In genomic region chr3:98920166-98920565, GRCh38 we compare ENCODE assay signal across 19 cellular contexts. TPM values are rescaled to one million over a fixed set of nuclear protein-coding genes. Genes with fewer than 3 reads are reported as not detected.
DNase-seq lines count a peak whose midpoint lies in the region; ATAC-seq, FAIRE-seq and TF ChIP-seq lines count a peak whose summit lies in the region.
"Had no signal": no experiment of that assay in that cellular context is flagged by ENCODE, and none has a peak within 500 bp of the region (broad histone marks: within the 10 kb centered on the region; RNA-seq: fewer than 3 reads in every experiment).

No MANE protein-coding gene starts in this region.

- TF ChIP-seq CTCF in A549 (IDR thresholded peaks at IDR 0.05) = no peak
- no peak for TF ChIP-seq CTCF in astrocyte (IDR thresholded peaks at IDR 0.05; ENCODE audit: insufficient read depth, low read depth, low read length)
- TF ChIP-seq CTCF in keratinocyte (optimal IDR thresholded peaks at IDR 0.05 in 1 of 3, IDR thresholded peaks at IDR 0.05 in 1 of 3, conservative IDR thresholded peaks at IDR 0.05 in 1 of 3; ENCODE audit: extremely low read depth in 1 of 3, insufficient read depth in 2 of 3, low read length in 3 of 3) = no peak

- H3K36me3 Mint-ChIP-seq in astrocyte (ENCODE audit: low read depth, unreplicated experiment) = no peaks in the 10 kb centered on the region
- H3K36me3 Mint-ChIP-seq: CD4-positive, alpha-beta memory T cell had no signal

- no peak overlapping the region for H2AFZ ChIP-seq in astrocyte (ENCODE audit: low read depth, low read length)
- no peak overlapping the region for H2AFZ ChIP-seq in keratinocyte (ENCODE audit: control insufficient read depth, low read length)
- H2AFZ ChIP-seq: GM23248 had no signal

- no peaks in the 10 kb centered on the region for H3K36me3 ChIP-seq in astrocyte (ENCODE audit: insufficient read depth, low read length)
- no peaks in the 10 kb centered on the region for H3K36me3 ChIP-seq in keratinocyte (ENCODE audit: control insufficient read depth in 2 of 2, extremely low read depth in 1 of 2, insufficient read depth in 2 of 2, low read length in 2 of 2)

- DNase-seq in A549 (ENCODE audit: low read depth in 1 of 2, low spot score in 1 of 2) (no peak), astrocyte (ENCODE audit: low read depth) (no peak), keratinocyte (ENCODE audit: low read depth, low spot score) (no peak), NCI-H1417 (lab: John Stamatoyannopoulos, UW) (no peak), iPS-NIHi11 (ENCODE audit: low spot score) (no peak)
- DNase-seq: 8988T; C1 segment of cervical spinal cord; Calu3; CD4-positive, alpha-beta memory T cell; COR-L47; DMS53; DMS79 treated with DMSO at 0.1 percent for 48 hours; GF-D8; GM23248; H7; HCEC 1CT had no signal

- H3K4me3 ChIP-seq in A549 (no peak overlapping the region), astrocyte (ENCODE audit: insufficient read depth, low read depth, low read length) (no peak overlapping the region), keratinocyte (ENCODE audit: control insufficient read depth in 2 of 3, extremely low read depth in 1 of 3, insufficient read depth in 2 of 3, low read depth in 1 of 3, low read length in 3 of 3) (no peak overlapping the region)
- H3K4me3 ChIP-seq: GM23248 had no signal

- peak overlapping the region; percentile 60 for H3K27ac Mint-ChIP-seq in astrocyte (ENCODE audit: unreplicated experiment)
- H3K27ac Mint-ChIP-seq: CD4-positive, alpha-beta memory T cell had no signal

- no peak for TF ChIP-seq EP300 in A549 (IDR thresholded peaks at IDR 0.05)

- H3K9ac ChIP-seq in astrocyte (ENCODE audit: low read length) (no peak overlapping the region), keratinocyte (ENCODE audit: control insufficient read depth, extremely low read depth, insufficient read depth, low read length) (no peak overlapping the region)
- H3K9ac ChIP-seq: GM23248 had no signal

- no peaks in the 10 kb centered on the region for H3K9me1 ChIP-seq in keratinocyte (ENCODE audit: control insufficient read depth, extremely low read depth, insufficient read depth, low read length)

- H3K9me3 ChIP-seq in A549 = peaks cover 8% of the 10 kb centered on the region; the same call in 2 of the 3 replicates
- no peaks in the 10 kb centered on the region for H3K9me3 ChIP-seq in astrocyte (ENCODE audit: insufficient read depth, low read depth, low read length)
- no peaks in the 10 kb centered on the region for H3K9me3 ChIP-seq in keratinocyte (ENCODE audit: control insufficient read depth, low read depth, low read length)

- dilution Hi-C loops in keratinocyte (cut with MboI; ENCODE audit: extremely low pct_ligation_motif_present, low sequenced_read_pairs) = no loop called here

- peaks cover 92% of the 10 kb centered on the region for H3K4me1 ChIP-seq in A549
- H3K4me1 ChIP-seq in astrocyte (ENCODE audit: insufficient read depth, low read length) = peaks cover 27% of the 10 kb centered on the region
- H3K4me1 ChIP-seq in keratinocyte (ENCODE audit: control insufficient read depth, extremely low read depth, insufficient read depth, low read length) = peaks cover 24% of the 10 kb centered on the region

- 94% methylated on average over 2 of the region's 2 CpGs for WGBS in A549 (ENCODE audit: missing lambda C conversion rate)

- H3K79me2 ChIP-seq in astrocyte (ENCODE audit: insufficient read depth, low read length) (no peaks in the 10 kb centered on the region), keratinocyte (ENCODE audit: control insufficient read depth, insufficient read depth, low read length) (no peaks in the 10 kb centered on the region)

- FAIRE-seq in A549 (lab: Jason Lieb, UNC) (no peak), astrocyte (lab: Jason Lieb, UNC) (no peak), keratinocyte (lab: Jason Lieb, UNC) (peak; percentile 65)
- FAIRE-seq: GM18507, H1 had no signal

- POLR2A ChIA-PET in A549 (lab: Yijun Ruan, JAX) = interaction anchor here (3.1 kb wide), 1 partner anchor 18 kb away, joined by 31 read pairs; the partner anchor contains the start of gene DCBLD2

- no peak overlapping the region for H3K4me3 Mint-ChIP-seq in astrocyte (ENCODE audit: unreplicated experiment)
- H3K4me3 Mint-ChIP-seq: CD4-positive, alpha-beta memory T cell had no signal

- H3K27me3 Mint-ChIP-seq in astrocyte (ENCODE audit: low read depth, unreplicated experiment) = no peaks in the 10 kb centered on the region

- H3K27ac ChIP-seq in A549 (peak overlapping the region; percentile 95 to 99), astrocyte (ENCODE audit: low read depth, low read length) (no peak overlapping the region), keratinocyte (ENCODE audit: control insufficient read depth, insufficient read depth, low read length) (no peak overlapping the region)
- H3K27ac ChIP-seq: GM23248 had no signal

- no peak for TF ChIP-seq POLR2A in A549 (IDR thresholded peaks at IDR 0.05; ENCODE audit: low read length)

- H3K4me1 Mint-ChIP-seq in astrocyte (ENCODE audit: low read depth, unreplicated experiment) = peaks cover 41% of the 10 kb centered on the region
- H3K4me1 Mint-ChIP-seq: CD4-positive, alpha-beta memory T cell had no signal

- no peaks in the 10 kb centered on the region for H3K9me3 Mint-ChIP-seq in astrocyte (ENCODE audit: unreplicated experiment)
- H3K9me3 Mint-ChIP-seq: CD4-positive, alpha-beta memory T cell had no signal

- H4K20me1 ChIP-seq in astrocyte (ENCODE audit: insufficient read depth, low read length) = no peaks in the 10 kb centered on the region
- H4K20me1 ChIP-seq in keratinocyte (ENCODE audit: control insufficient read depth, extremely low read depth, insufficient read depth, low read length) = no peaks in the 10 kb centered on the region

- H3K4me2 ChIP-seq in A549 = 0 out of 3 replicates have a peak overlapping the region, but pooled peaks have one; percentile 9
- no peak overlapping the region for H3K4me2 ChIP-seq in astrocyte (ENCODE audit: low read length)
- H3K4me2 ChIP-seq in keratinocyte (ENCODE audit: control insufficient read depth, extremely low read depth, insufficient read depth, low read depth, low read length) = no peak overlapping the region

- TF ChIP-seq RAD21 in A549 (conservative IDR thresholded peaks at IDR 0.05 in 1 of 2, IDR thresholded peaks at IDR 0.05 in 1 of 2) = no peak

- CTCF ChIA-PET in A549 (lab: Yijun Ruan, JAX) = interaction anchor here (0.7 to 2.3 kb wide), 5 partner anchors 14 to 103 kb away, joined by 3 to 12 read pairs (median 3); partner anchors contain the start of gene DCBLD2

- no peak for ATAC-seq in A549
- no peak for ATAC-seq in GM18870 (IDR thresholded peaks at IDR 0.05; ENCODE audit: unreplicated experiment)

- H3K27me3 ChIP-seq in astrocyte (ENCODE audit: insufficient read depth, low read length) (no peaks in the 10 kb centered on the region), keratinocyte (ENCODE audit: control insufficient read depth, extremely low read depth, insufficient read depth, low read length) (no peaks in the 10 kb centered on the region)

TF ChIP-seq in A549, 52 proteins besides CTCF, POLR2A, EP300 and RAD21 (continues in another document):
- TF ChIP-seq PBX3 (IDR thresholded peaks at IDR 0.05) (no peak), EHMT2 (IDR thresholded peaks at IDR 0.05; ENCODE audit: low read depth) (no peak), POLR2AphosphoS2 (conservative IDR thresholded peaks at IDR 0.05; ENCODE audit: low read length) (no peak), ZFP36 (IDR thresholded peaks at IDR 0.05; ENCODE audit: borderline replicate concordance, partially characterized antibody) (no peak), CBX8 (IDR thresholded peaks at IDR 0.05) (no peak), NPAS2 (CRISPR knock-in tag; IDR thresholded peaks at IDR 0.05; ENCODE audit: borderline replicate concordance) (no peak), NR3C1 (IDR thresholded peaks at IDR 0.05) (no peak), HES2 (IDR thresholded peaks at IDR 0.05) (no peak), FOSL2 (IDR thresholded peaks at IDR 0.05) (no peak), FOSL2 (CRISPR knock-in tag; IDR thresholded peaks at IDR 0.05) (no peak), MAX (IDR thresholded peaks at IDR 0.05) (no peak), HEYL (CRISPR knock-in tag; IDR thresholded peaks at IDR 0.05) (no peak), KDM5A (IDR thresholded peaks at IDR 0.05) (no peak)

RNA-seq across cellular contexts. Expression of gene DCBLD2, which starts 18.7 kb away (rescaled TPM):
- polyA plus RNA-seq in A549 (2011; rRNA removed) (582 and 623 TPM in 2 replicates), A549 (2017; fragmentation: RNase III; extraction: RNeasy Plus Mini Kit Qiagen cat#74134 plus additional on column Dnase treatment) (266 to 276 TPM (median 272 TPM) in 3 replicates), keratinocyte (226 to 552 TPM (median 465 TPM) in 3 replicates)
- polyA plus RNA-seq in A549 (2012; cell fraction: cytosol; rRNA removed) = 93.1 and 105 TPM in 2 replicates
- polyA plus RNA-seq in A549 (2012; cell fraction: nucleus; rRNA removed) = 87.3 and 98.2 TPM in 2 replicates
- 413 and 418 TPM in 2 replicates for polyA minus RNA-seq in A549 (2011; rRNA and poly(A)+ RNA removed)
- total RNA-seq in astrocyte = 214 and 243 TPM in 2 replicates
- polyA plus RNA-seq in keratinocyte (2011; ENCODE audit: low read depth) = 43.5 TPM
- polyA plus RNA-seq in keratinocyte (2011; cell fraction: cytosol; rRNA removed) = 139 and 276 TPM in 2 replicates
- polyA plus RNA-seq in keratinocyte (2011; cell fraction: nucleus; rRNA removed) = 427 and 537 TPM in 2 replicates
- polyA plus RNA-seq in keratinocyte (2012; ENCODE audit: low replicate concordance) = 47.0 and 314 TPM in 2 replicates
- 309 to 761 TPM (median 397 TPM) in 3 replicates for polyA minus RNA-seq in keratinocyte
- polyA minus RNA-seq in keratinocyte (2011; cell fraction: cytosol; rRNA and poly(A)+ RNA removed) = 419 TPM
- 805 and 1,429 TPM in 2 replicates for polyA minus RNA-seq in keratinocyte (2011; cell fraction: nucleus; rRNA and poly(A)+ RNA removed)

Comparison
In these comparisons a context has a peak if more than half of its experiments do, and no peak if none do; other contexts are left out.
1. H3K27ac ChIP-seq: peak in A549 (2 of 2); none in astrocyte (single experiment) and keratinocyte (single experiment).